2 cellular contexts compared by ENCODE assay signal in the genomic region with DNA sequence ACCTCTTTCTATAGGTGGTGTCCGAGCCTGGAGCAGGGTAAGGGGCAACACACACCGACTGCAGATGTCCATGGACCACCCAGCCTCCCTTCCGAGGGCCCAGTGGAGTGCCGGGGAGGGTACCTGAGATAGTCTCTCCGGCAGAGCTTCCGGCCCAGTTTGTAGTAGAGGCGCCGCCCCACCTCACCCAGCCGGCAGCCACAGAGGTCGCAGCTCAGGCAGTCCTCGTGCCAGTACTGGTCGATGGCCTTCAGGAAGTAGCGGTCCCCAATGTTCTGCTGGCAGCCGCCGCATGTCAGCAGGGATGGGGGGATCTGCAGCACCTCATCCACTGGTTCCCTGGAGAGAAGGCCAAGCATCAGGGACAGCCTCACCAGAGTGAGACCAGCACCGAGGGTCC.
TF ChIP-seq lines count a peak whose summit lies in the region.

No MANE protein-coding gene starts in this region.

TF ChIP-seq in K562, 482 proteins besides CTCF, POLR2A, EP300 and RAD21:
- 0 out of 2 replicates have a peak, but pooled peaks have one; percentile 19 for TF ChIP-seq STAG1 (CRISPR knock-in tag; IDR thresholded peaks at IDR 0.05; ENCODE audit: borderline replicate concordance)
- peak; percentile 61 for TF ChIP-seq RBFOX2 (IDR thresholded peaks at IDR 0.05; ENCODE audit: low read depth, low read length)
- TF ChIP-seq POLR2G (IDR thresholded peaks at IDR 0.05; ENCODE audit: low read depth, low read length) = peak; percentile 64
- no peak for TF ChIP-seq CSDE1 (IDR thresholded peaks at IDR 0.05)

TF ChIP-seq in HepG2, 621 proteins besides CTCF, POLR2A, EP300 and RAD21:
- TF ChIP-seq, protein P1, sequence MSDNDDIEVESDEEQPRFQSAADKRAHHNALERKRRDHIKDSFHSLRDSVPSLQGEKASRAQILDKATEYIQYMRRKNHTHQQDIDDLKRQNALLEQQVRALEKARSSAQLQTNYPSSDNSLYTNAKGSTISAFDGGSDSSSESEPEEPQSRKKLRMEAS (IDR thresholded peaks at IDR 0.05) = peak; percentile 36; the same call in 1 of the 2 replicates
- TF ChIP-seq, protein P2, sequence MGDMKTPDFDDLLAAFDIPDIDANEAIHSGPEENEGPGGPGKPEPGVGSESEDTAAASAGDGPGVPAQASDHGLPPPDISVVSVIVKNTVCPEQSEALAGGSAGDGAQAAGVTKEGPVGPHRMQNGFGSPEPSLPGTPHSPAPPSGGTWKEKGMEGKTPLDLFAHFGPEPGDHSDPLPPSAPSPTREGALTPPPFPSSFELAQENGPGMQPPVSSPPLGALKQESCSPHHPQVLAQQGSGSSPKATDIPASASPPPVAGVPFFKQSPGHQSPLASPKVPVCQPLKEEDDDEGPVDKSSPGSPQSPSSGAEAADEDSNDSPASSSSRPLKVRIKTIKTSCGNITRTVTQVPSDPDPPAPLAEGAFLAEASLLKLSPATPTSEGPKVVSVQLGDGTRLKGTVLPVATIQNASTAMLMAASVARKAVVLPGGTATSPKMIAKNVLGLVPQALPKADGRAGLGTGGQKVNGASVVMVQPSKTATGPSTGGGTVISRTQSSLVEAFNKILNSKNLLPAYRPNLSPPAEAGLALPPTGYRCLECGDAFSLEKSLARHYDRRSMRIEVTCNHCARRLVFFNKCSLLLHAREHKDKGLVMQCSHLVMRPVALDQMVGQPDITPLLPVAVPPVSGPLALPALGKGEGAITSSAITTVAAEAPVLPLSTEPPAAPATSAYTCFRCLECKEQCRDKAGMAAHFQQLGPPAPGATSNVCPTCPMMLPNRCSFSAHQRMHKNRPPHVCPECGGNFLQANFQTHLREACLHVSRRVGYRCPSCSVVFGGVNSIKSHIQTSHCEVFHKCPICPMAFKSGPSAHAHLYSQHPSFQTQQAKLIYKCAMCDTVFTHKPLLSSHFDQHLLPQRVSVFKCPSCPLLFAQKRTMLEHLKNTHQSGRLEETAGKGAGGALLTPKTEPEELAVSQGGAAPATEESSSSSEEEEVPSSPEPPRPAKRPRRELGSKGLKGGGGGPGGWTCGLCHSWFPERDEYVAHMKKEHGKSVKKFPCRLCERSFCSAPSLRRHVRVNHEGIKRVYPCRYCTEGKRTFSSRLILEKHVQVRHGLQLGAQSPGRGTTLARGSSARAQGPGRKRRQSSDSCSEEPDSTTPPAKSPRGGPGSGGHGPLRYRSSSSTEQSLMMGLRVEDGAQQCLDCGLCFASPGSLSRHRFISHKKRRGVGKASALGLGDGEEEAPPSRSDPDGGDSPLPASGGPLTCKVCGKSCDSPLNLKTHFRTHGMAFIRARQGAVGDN (CRISPR knock-in tag; IDR thresholded peaks at IDR 0.05) = peak; percentile 23; the same call in 1 of the 2 replicates
- no peak for TF ChIP-seq FOXA1 (IDR thresholded peaks at IDR 0.05)
- no peak for TF ChIP-seq FOXA1 (CRISPR knock-in tag; IDR thresholded peaks at IDR 0.05)
